Comparison of ENCODE assay signal across 2 cellular contexts in the genomic region with DNA sequence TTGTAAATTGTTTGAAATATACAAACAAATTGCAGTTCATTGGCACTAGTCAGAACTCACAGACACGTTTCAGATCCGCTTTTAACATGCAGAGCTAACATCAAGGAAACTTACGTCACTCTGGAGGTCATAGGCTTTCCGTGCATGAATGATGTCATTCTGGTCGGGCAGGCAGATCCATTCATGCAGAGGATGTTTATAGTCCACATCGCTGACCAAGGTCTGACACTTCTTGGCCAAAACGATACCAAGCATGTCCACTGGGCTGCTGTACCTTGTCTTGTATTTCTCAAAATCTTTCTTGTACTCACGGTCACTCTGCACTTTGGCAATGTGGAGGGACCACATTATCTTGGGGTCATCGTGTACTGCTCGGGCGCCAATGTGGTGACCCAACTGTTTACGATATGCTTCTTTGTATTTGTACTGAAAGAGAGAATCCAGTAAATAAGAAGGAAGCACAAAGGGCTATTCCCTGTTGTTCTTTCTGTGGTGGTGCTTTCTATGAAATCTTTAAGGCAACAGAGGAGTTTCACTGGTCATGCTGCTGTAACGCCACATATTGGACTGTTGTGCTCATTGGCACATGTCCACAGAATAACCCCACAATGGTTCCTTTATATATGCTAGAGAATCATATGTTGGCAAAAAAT.
A peak's percentile ranks its signal among the peaks of the same experiment; 100 is the strongest.
TF ChIP-seq lines count a peak whose summit lies in the region.

No MANE protein-coding gene starts in this region.

TF ChIP-seq in GM12878, 131 proteins besides CTCF, POLR2A, EP300 and RAD21:
- TF ChIP-seq ASH2L (IDR thresholded peaks at IDR 0.05; ENCODE audit: borderline replicate concordance, low read depth) (no peak), CREM (IDR thresholded peaks at IDR 0.05; ENCODE audit: low read depth) (peak; percentile 83), DPF2 (IDR thresholded peaks at IDR 0.05) (0 out of 2 replicates have a peak, but pooled peaks have one; percentile 43), JUNB (IDR thresholded peaks at IDR 0.05) (peak; percentile 37; the same call in 1 of the 2 replicates), IKZF2 (IDR thresholded peaks at IDR 0.05) (0 out of 4 replicates have a peak, but pooled peaks of 1 of the 2 experiments have one; percentile 22), ATF7 (IDR thresholded peaks at IDR 0.05; ENCODE audit: low read depth) (peak; percentile 96), CREB1 (IDR thresholded peaks at IDR 0.05; ENCODE audit: low read depth) (peak; percentile 80), EZH2 (IDR thresholded peaks at IDR 0.05; ENCODE audit: borderline replicate concordance, control insufficient read depth, low read depth, low read length) (no peak), SPI1 (IDR thresholded peaks at IDR 0.05; ENCODE audit: borderline replicate concordance, insufficient read depth, low read depth, low read length) (peak; percentile 66; the same call in 1 of the 2 replicates), WRNIP1 (IDR thresholded peaks at IDR 0.05; ENCODE audit: borderline replicate concordance, low read depth, low read length) (no peak)

TF ChIP-seq in HepG2, 621 proteins besides CTCF, POLR2A, EP300 and RAD21 (continues in another document):
- peak; percentile 47 for TF ChIP-seq XRCC5 (optimal IDR thresholded peaks at IDR 0.05; ENCODE audit: low read length)
- no peak for TF ChIP-seq ZNF121 (CRISPR knock-in tag; IDR thresholded peaks at IDR 0.05)
- no peak for TF ChIP-seq FOXA3 (CRISPR knock-in tag; IDR thresholded peaks at IDR 0.05)
- TF ChIP-seq, protein P1, sequence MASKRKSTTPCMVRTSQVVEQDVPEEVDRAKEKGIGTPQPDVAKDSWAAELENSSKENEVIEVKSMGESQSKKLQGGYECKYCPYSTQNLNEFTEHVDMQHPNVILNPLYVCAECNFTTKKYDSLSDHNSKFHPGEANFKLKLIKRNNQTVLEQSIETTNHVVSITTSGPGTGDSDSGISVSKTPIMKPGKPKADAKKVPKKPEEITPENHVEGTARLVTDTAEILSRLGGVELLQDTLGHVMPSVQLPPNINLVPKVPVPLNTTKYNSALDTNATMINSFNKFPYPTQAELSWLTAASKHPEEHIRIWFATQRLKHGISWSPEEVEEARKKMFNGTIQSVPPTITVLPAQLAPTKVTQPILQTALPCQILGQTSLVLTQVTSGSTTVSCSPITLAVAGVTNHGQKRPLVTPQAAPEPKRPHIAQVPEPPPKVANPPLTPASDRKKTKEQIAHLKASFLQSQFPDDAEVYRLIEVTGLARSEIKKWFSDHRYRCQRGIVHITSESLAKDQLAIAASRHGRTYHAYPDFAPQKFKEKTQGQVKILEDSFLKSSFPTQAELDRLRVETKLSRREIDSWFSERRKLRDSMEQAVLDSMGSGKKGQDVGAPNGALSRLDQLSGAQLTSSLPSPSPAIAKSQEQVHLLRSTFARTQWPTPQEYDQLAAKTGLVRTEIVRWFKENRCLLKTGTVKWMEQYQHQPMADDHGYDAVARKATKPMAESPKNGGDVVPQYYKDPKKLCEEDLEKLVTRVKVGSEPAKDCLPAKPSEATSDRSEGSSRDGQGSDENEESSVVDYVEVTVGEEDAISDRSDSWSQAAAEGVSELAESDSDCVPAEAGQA (IDR thresholded peaks at IDR 0.05; ENCODE audit: low read depth) = peak; percentile 84
- TF ChIP-seq, protein P1 (CRISPR knock-in tag; IDR thresholded peaks at IDR 0.05; ENCODE audit: borderline replicate concordance) = no peak
- peak; percentile 86 for TF ChIP-seq HOXA3 (CRISPR knock-in tag; IDR thresholded peaks at IDR 0.05)
- no peak for TF ChIP-seq ZNF75D (CRISPR knock-in tag; IDR thresholded peaks at IDR 0.05; ENCODE audit: borderline replicate concordance)
- TF ChIP-seq HDAC1 (CRISPR knock-in tag; IDR thresholded peaks at IDR 0.05) = peak; percentile 35; the same call in 1 of the 2 replicates
- no peak for TF ChIP-seq TRIM24 (CRISPR knock-in tag; IDR thresholded peaks at IDR 0.05)
- TF ChIP-seq ZNF124 (CRISPR knock-in tag; IDR thresholded peaks at IDR 0.05) = no peak
- TF ChIP-seq RARA (CRISPR knock-in tag; IDR thresholded peaks at IDR 0.05) = 0 out of 2 replicates have a peak, but pooled peaks have one; percentile 12
- no peak for TF ChIP-seq SCMH1 (CRISPR knock-in tag; IDR thresholded peaks at IDR 0.05; ENCODE audit: borderline replicate concordance)
- TF ChIP-seq, protein P2, sequence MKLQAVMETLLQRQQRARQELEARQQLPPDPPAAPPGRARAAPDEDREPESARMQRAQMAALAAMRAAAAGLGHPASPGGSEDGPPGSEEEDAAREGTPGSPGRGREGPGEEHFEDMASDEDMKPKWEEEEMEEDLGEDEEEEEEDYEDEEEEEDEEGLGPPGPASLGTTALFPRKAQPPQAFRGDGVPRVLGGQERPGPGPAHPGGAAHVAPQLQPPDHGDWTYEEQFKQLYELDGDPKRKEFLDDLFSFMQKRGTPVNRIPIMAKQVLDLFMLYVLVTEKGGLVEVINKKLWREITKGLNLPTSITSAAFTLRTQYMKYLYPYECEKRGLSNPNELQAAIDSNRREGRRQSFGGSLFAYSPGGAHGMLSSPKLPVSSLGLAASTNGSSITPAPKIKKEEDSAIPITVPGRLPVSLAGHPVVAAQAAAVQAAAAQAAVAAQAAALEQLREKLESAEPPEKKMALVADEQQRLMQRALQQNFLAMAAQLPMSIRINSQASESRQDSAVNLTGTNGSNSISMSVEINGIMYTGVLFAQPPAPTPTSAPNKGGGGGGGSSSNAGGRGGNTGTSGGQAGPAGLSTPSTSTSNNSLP (IDR thresholded peaks at IDR 0.05; ENCODE audit: low read depth, low read length) = 0 out of 2 replicates have a peak, but pooled peaks have one; percentile 19
- TF ChIP-seq, protein P3, sequence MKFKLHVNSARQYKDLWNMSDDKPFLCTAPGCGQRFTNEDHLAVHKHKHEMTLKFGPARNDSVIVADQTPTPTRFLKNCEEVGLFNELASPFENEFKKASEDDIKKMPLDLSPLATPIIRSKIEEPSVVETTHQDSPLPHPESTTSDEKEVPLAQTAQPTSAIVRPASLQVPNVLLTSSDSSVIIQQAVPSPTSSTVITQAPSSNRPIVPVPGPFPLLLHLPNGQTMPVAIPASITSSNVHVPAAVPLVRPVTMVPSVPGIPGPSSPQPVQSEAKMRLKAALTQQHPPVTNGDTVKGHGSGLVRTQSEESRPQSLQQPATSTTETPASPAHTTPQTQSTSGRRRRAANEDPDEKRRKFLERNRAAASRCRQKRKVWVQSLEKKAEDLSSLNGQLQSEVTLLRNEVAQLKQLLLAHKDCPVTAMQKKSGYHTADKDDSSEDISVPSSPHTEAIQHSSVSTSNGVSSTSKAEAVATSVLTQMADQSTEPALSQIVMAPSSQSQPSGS (CRISPR knock-in tag; IDR thresholded peaks at IDR 0.05) = 0 out of 2 replicates have a peak, but pooled peaks have one; percentile 26
- peak; percentile 25; the same call in 1 of the 2 replicates for TF ChIP-seq CEBPB (IDR thresholded peaks at IDR 0.05; ENCODE audit: borderline replicate concordance, low read depth, low read length)
- TF ChIP-seq, protein P4, sequence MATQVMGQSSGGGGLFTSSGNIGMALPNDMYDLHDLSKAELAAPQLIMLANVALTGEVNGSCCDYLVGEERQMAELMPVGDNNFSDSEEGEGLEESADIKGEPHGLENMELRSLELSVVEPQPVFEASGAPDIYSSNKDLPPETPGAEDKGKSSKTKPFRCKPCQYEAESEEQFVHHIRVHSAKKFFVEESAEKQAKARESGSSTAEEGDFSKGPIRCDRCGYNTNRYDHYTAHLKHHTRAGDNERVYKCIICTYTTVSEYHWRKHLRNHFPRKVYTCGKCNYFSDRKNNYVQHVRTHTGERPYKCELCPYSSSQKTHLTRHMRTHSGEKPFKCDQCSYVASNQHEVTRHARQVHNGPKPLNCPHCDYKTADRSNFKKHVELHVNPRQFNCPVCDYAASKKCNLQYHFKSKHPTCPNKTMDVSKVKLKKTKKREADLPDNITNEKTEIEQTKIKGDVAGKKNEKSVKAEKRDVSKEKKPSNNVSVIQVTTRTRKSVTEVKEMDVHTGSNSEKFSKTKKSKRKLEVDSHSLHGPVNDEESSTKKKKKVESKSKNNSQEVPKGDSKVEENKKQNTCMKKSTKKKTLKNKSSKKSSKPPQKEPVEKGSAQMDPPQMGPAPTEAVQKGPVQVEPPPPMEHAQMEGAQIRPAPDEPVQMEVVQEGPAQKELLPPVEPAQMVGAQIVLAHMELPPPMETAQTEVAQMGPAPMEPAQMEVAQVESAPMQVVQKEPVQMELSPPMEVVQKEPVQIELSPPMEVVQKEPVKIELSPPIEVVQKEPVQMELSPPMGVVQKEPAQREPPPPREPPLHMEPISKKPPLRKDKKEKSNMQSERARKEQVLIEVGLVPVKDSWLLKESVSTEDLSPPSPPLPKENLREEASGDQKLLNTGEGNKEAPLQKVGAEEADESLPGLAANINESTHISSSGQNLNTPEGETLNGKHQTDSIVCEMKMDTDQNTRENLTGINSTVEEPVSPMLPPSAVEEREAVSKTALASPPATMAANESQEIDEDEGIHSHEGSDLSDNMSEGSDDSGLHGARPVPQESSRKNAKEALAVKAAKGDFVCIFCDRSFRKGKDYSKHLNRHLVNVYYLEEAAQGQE (IDR thresholded peaks at IDR 0.05; ENCODE audit: borderline replicate concordance in 1 of 2, low read depth in 1 of 2, low read length in 2 of 2) = 0 out of 4 replicates have a peak, but pooled peaks of 1 of the 2 experiments have one; percentile 28
- peak; percentile 92 for TF ChIP-seq CREB1 (IDR thresholded peaks at IDR 0.05)
- TF ChIP-seq CREB1 (CRISPR knock-in tag; IDR thresholded peaks at IDR 0.05) = peak; percentile 89
- TF ChIP-seq ZMYM4 (CRISPR knock-in tag; IDR thresholded peaks at IDR 0.05) = peak; percentile 29; the same call in 1 of the 2 replicates
- no peak for TF ChIP-seq CBX1 (IDR thresholded peaks at IDR 0.05; ENCODE audit: low read depth)
- peak; percentile 60; the same call in 1 of the 2 replicates for TF ChIP-seq JUND (CRISPR knock-in tag; IDR thresholded peaks at IDR 0.05)
- TF ChIP-seq HNRNPH1 (optimal IDR thresholded peaks at IDR 0.05; ENCODE audit: low read depth, low read length) = no peak
- TF ChIP-seq, protein P5, sequence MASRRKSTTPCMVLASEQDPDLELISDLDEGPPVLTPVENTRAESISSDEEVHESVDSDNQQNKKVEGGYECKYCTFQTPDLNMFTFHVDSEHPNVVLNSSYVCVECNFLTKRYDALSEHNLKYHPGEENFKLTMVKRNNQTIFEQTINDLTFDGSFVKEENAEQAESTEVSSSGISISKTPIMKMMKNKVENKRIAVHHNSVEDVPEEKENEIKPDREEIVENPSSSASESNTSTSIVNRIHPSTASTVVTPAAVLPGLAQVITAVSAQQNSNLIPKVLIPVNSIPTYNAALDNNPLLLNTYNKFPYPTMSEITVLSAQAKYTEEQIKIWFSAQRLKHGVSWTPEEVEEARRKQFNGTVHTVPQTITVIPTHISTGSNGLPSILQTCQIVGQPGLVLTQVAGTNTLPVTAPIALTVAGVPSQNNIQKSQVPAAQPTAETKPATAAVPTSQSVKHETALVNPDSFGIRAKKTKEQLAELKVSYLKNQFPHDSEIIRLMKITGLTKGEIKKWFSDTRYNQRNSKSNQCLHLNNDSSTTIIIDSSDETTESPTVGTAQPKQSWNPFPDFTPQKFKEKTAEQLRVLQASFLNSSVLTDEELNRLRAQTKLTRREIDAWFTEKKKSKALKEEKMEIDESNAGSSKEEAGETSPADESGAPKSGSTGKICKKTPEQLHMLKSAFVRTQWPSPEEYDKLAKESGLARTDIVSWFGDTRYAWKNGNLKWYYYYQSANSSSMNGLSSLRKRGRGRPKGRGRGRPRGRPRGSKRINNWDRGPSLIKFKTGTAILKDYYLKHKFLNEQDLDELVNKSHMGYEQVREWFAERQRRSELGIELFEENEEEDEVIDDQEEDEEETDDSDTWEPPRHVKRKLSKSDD (CRISPR knock-in tag; IDR thresholded peaks at IDR 0.05; ENCODE audit: low read depth) = 0 out of 2 replicates have a peak, but pooled peaks have one; percentile 51
- peak; percentile 48; the same call in 1 of the 2 replicates for TF ChIP-seq CREM (IDR thresholded peaks at IDR 0.05)
- no peak for TF ChIP-seq CREM (CRISPR knock-in tag; IDR thresholded peaks at IDR 0.05)
- TF ChIP-seq, protein P6, sequence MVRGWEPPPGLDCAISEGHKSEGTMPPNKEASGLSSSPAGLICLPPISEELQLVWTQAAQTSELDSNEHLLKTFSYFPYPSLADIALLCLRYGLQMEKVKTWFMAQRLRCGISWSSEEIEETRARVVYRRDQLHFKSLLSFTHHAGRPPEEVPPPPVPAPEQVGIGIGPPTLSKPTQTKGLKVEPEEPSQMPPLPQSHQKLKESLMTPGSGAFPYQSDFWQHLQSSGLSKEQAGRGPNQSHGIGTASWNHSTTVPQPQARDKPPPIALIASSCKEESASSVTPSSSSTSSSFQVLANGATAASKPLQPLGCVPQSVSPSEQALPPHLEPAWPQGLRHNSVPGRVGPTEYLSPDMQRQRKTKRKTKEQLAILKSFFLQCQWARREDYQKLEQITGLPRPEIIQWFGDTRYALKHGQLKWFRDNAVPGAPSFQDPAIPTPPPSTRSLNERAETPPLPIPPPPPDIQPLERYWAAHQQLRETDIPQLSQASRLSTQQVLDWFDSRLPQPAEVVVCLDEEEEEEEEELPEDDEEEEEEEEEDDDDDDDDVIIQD (CRISPR knock-in tag; IDR thresholded peaks at IDR 0.05; ENCODE audit: low read depth) = peak; percentile 59; the same call in 1 of the 2 replicates
